ENCODE assay signal across 1 cellular context in the genomic region with DNA sequence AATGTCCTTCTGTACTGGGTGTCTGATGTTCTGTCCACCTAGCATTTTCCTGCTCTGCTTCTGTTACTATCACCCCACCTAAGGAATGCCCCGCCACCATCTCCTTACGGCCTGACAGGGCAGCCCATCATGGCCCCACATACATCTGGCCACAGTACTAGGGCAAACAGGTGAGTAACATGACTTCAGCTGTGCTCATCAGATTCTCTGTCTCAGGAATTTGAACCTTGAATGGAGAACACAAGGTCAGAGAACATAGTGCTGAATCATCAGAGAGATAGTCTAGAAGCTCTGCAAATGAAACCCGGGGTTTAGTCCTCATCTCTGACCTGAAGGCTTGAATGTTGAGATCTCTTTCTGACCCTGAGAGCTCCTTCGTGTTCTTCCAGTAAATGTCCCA.
TF ChIP-seq lines count a peak whose summit lies in the region.

No MANE protein-coding gene starts in this region.

TF ChIP-seq in HCT116, 20 proteins besides CTCF, POLR2A, EP300 and RAD21 (continued from another document):
- TF ChIP-seq, protein P1, sequence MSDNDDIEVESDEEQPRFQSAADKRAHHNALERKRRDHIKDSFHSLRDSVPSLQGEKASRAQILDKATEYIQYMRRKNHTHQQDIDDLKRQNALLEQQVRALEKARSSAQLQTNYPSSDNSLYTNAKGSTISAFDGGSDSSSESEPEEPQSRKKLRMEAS (IDR thresholded peaks at IDR 0.05): no peak
- TF ChIP-seq, protein P2, sequence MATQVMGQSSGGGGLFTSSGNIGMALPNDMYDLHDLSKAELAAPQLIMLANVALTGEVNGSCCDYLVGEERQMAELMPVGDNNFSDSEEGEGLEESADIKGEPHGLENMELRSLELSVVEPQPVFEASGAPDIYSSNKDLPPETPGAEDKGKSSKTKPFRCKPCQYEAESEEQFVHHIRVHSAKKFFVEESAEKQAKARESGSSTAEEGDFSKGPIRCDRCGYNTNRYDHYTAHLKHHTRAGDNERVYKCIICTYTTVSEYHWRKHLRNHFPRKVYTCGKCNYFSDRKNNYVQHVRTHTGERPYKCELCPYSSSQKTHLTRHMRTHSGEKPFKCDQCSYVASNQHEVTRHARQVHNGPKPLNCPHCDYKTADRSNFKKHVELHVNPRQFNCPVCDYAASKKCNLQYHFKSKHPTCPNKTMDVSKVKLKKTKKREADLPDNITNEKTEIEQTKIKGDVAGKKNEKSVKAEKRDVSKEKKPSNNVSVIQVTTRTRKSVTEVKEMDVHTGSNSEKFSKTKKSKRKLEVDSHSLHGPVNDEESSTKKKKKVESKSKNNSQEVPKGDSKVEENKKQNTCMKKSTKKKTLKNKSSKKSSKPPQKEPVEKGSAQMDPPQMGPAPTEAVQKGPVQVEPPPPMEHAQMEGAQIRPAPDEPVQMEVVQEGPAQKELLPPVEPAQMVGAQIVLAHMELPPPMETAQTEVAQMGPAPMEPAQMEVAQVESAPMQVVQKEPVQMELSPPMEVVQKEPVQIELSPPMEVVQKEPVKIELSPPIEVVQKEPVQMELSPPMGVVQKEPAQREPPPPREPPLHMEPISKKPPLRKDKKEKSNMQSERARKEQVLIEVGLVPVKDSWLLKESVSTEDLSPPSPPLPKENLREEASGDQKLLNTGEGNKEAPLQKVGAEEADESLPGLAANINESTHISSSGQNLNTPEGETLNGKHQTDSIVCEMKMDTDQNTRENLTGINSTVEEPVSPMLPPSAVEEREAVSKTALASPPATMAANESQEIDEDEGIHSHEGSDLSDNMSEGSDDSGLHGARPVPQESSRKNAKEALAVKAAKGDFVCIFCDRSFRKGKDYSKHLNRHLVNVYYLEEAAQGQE (IDR thresholded peaks at IDR 0.05; ENCODE audit: low read depth): no peak
- no peak for TF ChIP-seq EZH2 (IDR thresholded peaks at IDR 0.05)
- no peak for TF ChIP-seq SRF (IDR thresholded peaks at IDR 0.05; ENCODE audit: low read depth)
- TF ChIP-seq CBX3 (IDR thresholded peaks at IDR 0.05; ENCODE audit: low read depth): no peak
- TF ChIP-seq CEBPB (IDR thresholded peaks at IDR 0.05; ENCODE audit: low read depth): no peak
- TF ChIP-seq, protein P3, sequence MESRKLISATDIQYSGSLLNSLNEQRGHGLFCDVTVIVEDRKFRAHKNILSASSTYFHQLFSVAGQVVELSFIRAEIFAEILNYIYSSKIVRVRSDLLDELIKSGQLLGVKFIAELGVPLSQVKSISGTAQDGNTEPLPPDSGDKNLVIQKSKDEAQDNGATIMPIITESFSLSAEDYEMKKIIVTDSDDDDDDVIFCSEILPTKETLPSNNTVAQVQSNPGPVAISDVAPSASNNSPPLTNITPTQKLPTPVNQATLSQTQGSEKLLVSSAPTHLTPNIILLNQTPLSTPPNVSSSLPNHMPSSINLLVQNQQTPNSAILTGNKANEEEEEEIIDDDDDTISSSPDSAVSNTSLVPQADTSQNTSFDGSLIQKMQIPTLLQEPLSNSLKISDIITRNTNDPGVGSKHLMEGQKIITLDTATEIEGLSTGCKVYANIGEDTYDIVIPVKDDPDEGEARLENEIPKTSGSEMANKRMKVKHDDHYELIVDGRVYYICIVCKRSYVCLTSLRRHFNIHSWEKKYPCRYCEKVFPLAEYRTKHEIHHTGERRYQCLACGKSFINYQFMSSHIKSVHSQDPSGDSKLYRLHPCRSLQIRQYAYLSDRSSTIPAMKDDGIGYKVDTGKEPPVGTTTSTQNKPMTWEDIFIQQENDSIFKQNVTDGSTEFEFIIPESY (IDR thresholded peaks at IDR 0.05; ENCODE audit: extremely low read depth, insufficient replicate concordance, low read length): no peak
- TF ChIP-seq ZNF274 (IDR thresholded peaks at IDR 0.05; ENCODE audit: low read depth, low read length): no peak
- TF ChIP-seq JUND (IDR thresholded peaks at IDR 0.05): no peak
- TF ChIP-seq EZH2phosphoT487 (IDR thresholded peaks at IDR 0.05; ENCODE audit: borderline replicate concordance): no peak
- TF ChIP-seq ZFX (IDR thresholded peaks at IDR 0.05): no peak
- TF ChIP-seq SIN3A (IDR thresholded peaks at IDR 0.05; ENCODE audit: low read depth): no peak
- TF ChIP-seq EGR1 (IDR thresholded peaks at IDR 0.05; ENCODE audit: low read depth): no peak
- TF ChIP-seq SP1 (IDR thresholded peaks at IDR 0.05; ENCODE audit: low read depth): no peak
